ENCODE assay signal across 8 cellular contexts in the genomic region with DNA sequence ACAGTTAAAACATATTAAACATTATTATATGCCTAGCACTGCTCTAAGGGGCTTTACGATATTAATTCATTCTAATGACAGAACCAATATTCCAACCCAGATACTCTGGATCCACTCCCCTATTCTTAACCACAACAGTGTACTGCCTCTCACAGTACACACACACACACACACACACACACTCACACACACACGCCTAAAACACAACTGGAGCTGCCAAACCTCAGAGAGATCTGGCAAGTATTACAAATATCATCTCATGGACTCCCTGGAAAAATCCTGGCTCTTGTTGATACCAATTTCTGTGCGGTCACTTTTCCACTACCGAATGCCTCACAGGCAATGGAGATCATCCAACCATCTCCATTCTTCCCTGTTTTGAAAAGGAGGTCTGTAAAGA. TPM values are rescaled to one million over a fixed set of nuclear protein-coding genes. Genes with fewer than 3 reads are reported as not detected.
DNase-seq lines count a peak whose midpoint lies in the region; ATAC-seq and TF ChIP-seq lines count a peak whose summit lies in the region.
"Had no signal": no experiment of that assay in that cellular context is flagged by ENCODE, and none has a peak within 500 bp of the region (broad histone marks: within the 10 kb centered on the region; RNA-seq: fewer than 3 reads in every experiment).

No MANE protein-coding gene starts in this region.

- H3K27ac Mint-ChIP-seq in HFFc6: peak overlapping the region; percentile 99; the same call in 1 of the 2 replicates
- H3K27ac Mint-ChIP-seq in activated T-helper 17 cell treated with anti-CD3 and anti-CD28 coated beads, Interleukin-2, amount 50 U/mL, for 72 hours: peak overlapping the region; percentile 100
- peak overlapping the region; percentile 75 for H3K27ac Mint-ChIP-seq in stimulated activated naive B cell treated with anti-CD40 and anti-IgM and Interleukin-4, amounts not matched to agents 10 μg/mL and 1 μg/mL and 100 μg/mL, for 72 hours

- H3K36me3 Mint-ChIP-seq in HFFc6 (ENCODE audit: low read depth): peaks cover 26% of the 10 kb centered on the region
- peaks cover 24% of the 10 kb centered on the region for H3K36me3 Mint-ChIP-seq in activated T-helper 17 cell treated with anti-CD3 and anti-CD28 coated beads, Interleukin-2, amount 50 U/mL, for 72 hours (ENCODE audit: low read depth)
- H3K36me3 Mint-ChIP-seq in stimulated activated naive B cell treated with anti-CD40 and anti-IgM and Interleukin-4, amounts not matched to agents 10 μg/mL and 1 μg/mL and 100 μg/mL, for 72 hours: peaks cover 17 to 22% of the 10 kb centered on the region in 2 donors

- no peak overlapping the region for H3K27ac ChIP-seq in right cardiac atrium (ENCODE audit: low read length)

- H3K9me3 Mint-ChIP-seq in HFFc6: no peaks in the 10 kb centered on the region; the same call in 1 of the 2 replicates
- no peaks in the 10 kb centered on the region for H3K9me3 Mint-ChIP-seq in activated T-helper 17 cell treated with anti-CD3 and anti-CD28 coated beads, Interleukin-2, amount 50 U/mL, for 72 hours
- peaks cover 0 to 6% of the 10 kb centered on the region in 2 donors for H3K9me3 Mint-ChIP-seq in stimulated activated naive B cell treated with anti-CD40 and anti-IgM and Interleukin-4, amounts not matched to agents 10 μg/mL and 1 μg/mL and 100 μg/mL, for 72 hours

- intact Hi-C loops in right cardiac atrium (cut with DNase I): no loop called here

- peak overlapping the region; percentile 100 for H3K4me3 Mint-ChIP-seq in HFFc6
- peak overlapping the region; percentile 100 for H3K4me3 Mint-ChIP-seq in activated T-helper 17 cell treated with anti-CD3 and anti-CD28 coated beads, Interleukin-2, amount 50 U/mL, for 72 hours
- H3K4me3 Mint-ChIP-seq in stimulated activated naive B cell treated with anti-CD40 and anti-IgM and Interleukin-4, amounts not matched to agents 10 μg/mL and 1 μg/mL and 100 μg/mL, for 72 hours: peak overlapping the region; percentile 98 to 100

- no peak for TF ChIP-seq POLR2A in erythroblast (IDR thresholded peaks at IDR 0.05; ENCODE audit: low read length)

- no peaks in the 10 kb centered on the region for H3K27me3 ChIP-seq in right cardiac atrium (ENCODE audit: control insufficient read depth, insufficient read depth)

- H3K4me1 Mint-ChIP-seq in HFFc6 (ENCODE audit: low read depth): peaks cover 33% of the 10 kb centered on the region
- H3K4me1 Mint-ChIP-seq in activated T-helper 17 cell treated with anti-CD3 and anti-CD28 coated beads, Interleukin-2, amount 50 U/mL, for 72 hours: peaks cover 26% of the 10 kb centered on the region
- H3K4me1 Mint-ChIP-seq in stimulated activated naive B cell treated with anti-CD40 and anti-IgM and Interleukin-4, amounts not matched to agents 10 μg/mL and 1 μg/mL and 100 μg/mL, for 72 hours: peaks cover 10 to 31% of the 10 kb centered on the region in 2 donors

- H3K4me3 ChIP-seq in right cardiac atrium (ENCODE audit: low read length): peak overlapping the region; percentile 70

- no peak for ATAC-seq in activated T-helper 17 cell treated with anti-CD3 and anti-CD28 coated beads, Interleukin-2, amount 50 U/mL, for 72 hours (replicated peaks)
- ATAC-seq in right cardiac atrium: peak; percentile 20 to 30
- ATAC-seq in stimulated activated naive B cell treated with anti-CD40 and anti-IgM and Interleukin-4, amounts not matched to agents 10 μg/mL and 1 μg/mL and 100 μg/mL, for 72 hours (replicated peaks): no peak

- DNase-seq in HFFc6: no peak
- DNase-seq in right cardiac atrium: peak in 2 of 3 donors; percentile 22 to 48
- no peak for DNase-seq in stimulated activated naive B cell treated with anti-CD40 and anti-IgM and Interleukin-4, amounts not matched to agents 10 μg/mL and 1 μg/mL and 100 μg/mL, for 72 hours
- no peak for DNase-seq in erythroblast (lab: John Stamatoyannopoulos, UW)
- no peak for DNase-seq in stimulated activated CD4-positive, alpha-beta T cell treated with anti-CD3 and anti-CD28 coated beads, Interleukin-4, amount 100 ng/mL, for 4 hours
- DNase-seq in NK-92 (lab: John Stamatoyannopoulos, UW; ENCODE audit: unreplicated experiment): no peak
- DNase-seq: NCI-H1694 treated with DMSO at 0.1 percent for 48 hours had no signal

- peaks cover 2% of the 10 kb centered on the region for H3K4me1 ChIP-seq in right cardiac atrium (ENCODE audit: control insufficient read depth, insufficient read depth, low read length)

- H3K27me3 Mint-ChIP-seq in HFFc6 (ENCODE audit: insufficient read depth): peaks cover 2% of the 10 kb centered on the region; the same call in 1 of the 2 replicates
- peaks cover 5% of the 10 kb centered on the region for H3K27me3 Mint-ChIP-seq in activated T-helper 17 cell treated with anti-CD3 and anti-CD28 coated beads, Interleukin-2, amount 50 U/mL, for 72 hours
- H3K27me3 Mint-ChIP-seq in stimulated activated naive B cell treated with anti-CD40 and anti-IgM and Interleukin-4, amounts not matched to agents 10 μg/mL and 1 μg/mL and 100 μg/mL, for 72 hours: peaks cover 0 to 2% of the 10 kb centered on the region in 2 donors

- WGBS in right cardiac atrium: 43% methylated on average over 4 of the region's 4 CpGs

- H3K9me3 ChIP-seq in right cardiac atrium (ENCODE audit: control insufficient read depth, low read length): no peaks in the 10 kb centered on the region

- TF ChIP-seq CTCF in HFFc6 (IDR thresholded peaks at IDR 0.05): no peak

RNA-seq across cellular contexts. Expression of a gene that starts 1.3 kb away (rescaled TPM):
- 10 to 100 TPM; 10.1 to 13.2 (median 11.3) TPM for total RNA-seq in HFFc6 (2021; fragmentation: NEBNext Ultra II Directional; extraction: Animal tissue kit (Norgen Biotek cat#: 25700))
- 10 to 100 TPM; 12.6 to 25.3 TPM for total RNA-seq in activated T-helper 17 cell treated with anti-CD3 and anti-CD28 coated beads, Interleukin-2, amount 50 U/mL, for 72 hours
- total RNA-seq in right cardiac atrium: 10 to 100 TPM; 12.1 to 18.5 (median 13.8) TPM
- polyA plus RNA-seq in right cardiac atrium: 10.2 TPM

RNA-seq across cellular contexts. Expression of a gene that starts 33.4 kb away (rescaled TPM):
- total RNA-seq in HFFc6 (2021; fragmentation: NEBNext Ultra II Directional; extraction: Animal tissue kit (Norgen Biotek cat#: 25700)): 1 to 10 TPM; 7.3 to 9.9 (median 8.8) TPM
- total RNA-seq in activated T-helper 17 cell treated with anti-CD3 and anti-CD28 coated beads, Interleukin-2, amount 50 U/mL, for 72 hours: 10 to 100 TPM; 12.1 to 20.9 TPM
- total RNA-seq in right cardiac atrium: 10 to 100 TPM; 29.5 to 35.2 (median 30.9) TPM
- polyA plus RNA-seq in right cardiac atrium: 15.3 TPM

Comparison
In these comparisons a context has a peak if more than half of its experiments do, and no peak if none do; other contexts are left out.
1. DNase-seq: peak in right cardiac atrium (2 of 3); none in HFFc6 (single experiment), stimulated activated naive B cell treated with anti-CD40 and anti-IgM and Interleukin-4, amounts not matched to agents 10 μg/mL and 1 μg/mL and 100 μg/mL, for 72 hours (single experiment), erythroblast (0 of 2), stimulated activated CD4-positive, alpha-beta T cell treated with anti-CD3 and anti-CD28 coated beads, Interleukin-4, amount 100 ng/mL, for 4 hours (0 of 2) and NK-92 (single experiment).
2. ATAC-seq: peak in right cardiac atrium (2 of 2); none in activated T-helper 17 cell treated with anti-CD3 and anti-CD28 coated beads, Interleukin-2, amount 50 U/mL, for 72 hours (single experiment) and stimulated activated naive B cell treated with anti-CD40 and anti-IgM and Interleukin-4, amounts not matched to agents 10 μg/mL and 1 μg/mL and 100 μg/mL, for 72 hours (0 of 2).
3. Peak in every context shown above with its lines, with median percentiles within 50 percentile points of each other: H3K27ac Mint-ChIP-seq and H3K4me3 Mint-ChIP-seq.